Comparison of ENCODE assay signal across 8 cellular contexts in genomic region chr3:125310623-125311076, GRCh38.
A peak's percentile ranks its signal among the peaks of the same experiment; 100 is the strongest.
DNase-seq lines count a peak whose midpoint lies in the region; ATAC-seq and TF ChIP-seq lines count a peak whose summit lies in the region.

No MANE protein-coding gene starts in this region.

- H3K27me3 Mint-ChIP-seq in nephron progenitor cell (ENCODE audit: low read depth, poor library complexity): no peaks in the 10 kb centered on the region

- WGBS in esophagus muscularis mucosa: 65% methylated on average over 5 of the region's 5 CpGs

- no peaks in the 10 kb centered on the region for H3K4me1 Mint-ChIP-seq in nephron progenitor cell

- peak; percentile 47 for DNase-seq in activated CD4-positive, CD25-positive, alpha-beta regulatory T cell treated with anti-CD3 and anti-CD28 coated beads, Interleukin-2, amount 50 U/mL, for 72 hours
- DNase-seq in esophagus muscularis mucosa (ENCODE audit: extremely low spot score): no peak
- DNase-seq in stimulated activated CD8-positive, alpha-beta memory T cell treated with anti-CD3 and anti-CD28 coated beads, Interleukin-12 subunit alpha, Interleukin-12 subunit beta, amount 100 ng/mL, for 24 hours (ENCODE audit: extremely low read depth): peak; percentile 11
- DNase-seq in retina: no peak
- DNase-seq in DMS153 (lab: John Stamatoyannopoulos, UW): no peak
- no peak for DNase-seq in nephron progenitor cell

- no peak overlapping the region for H3K27ac ChIP-seq in esophagus muscularis mucosa (replicated peaks in 1 of 4)

- H3K4me3 Mint-ChIP-seq in nephron progenitor cell: no peak overlapping the region

- TF ChIP-seq EP300 in esophagus muscularis mucosa (IDR thresholded peaks at IDR 0.05): no peak

- no peak for TF ChIP-seq POLR2A in esophagus muscularis mucosa (IDR thresholded peaks at IDR 0.05; ENCODE audit: low read depth)

- intact Hi-C loops in esophagus muscularis mucosa (cut with DNase I): no loop called here

- no peaks in the 10 kb centered on the region for H3K27me3 ChIP-seq in esophagus muscularis mucosa

- no peak overlapping the region for H3K27ac Mint-ChIP-seq in nephron progenitor cell

- ATAC-seq in GM21723 (IDR thresholded peaks at IDR 0.05; ENCODE audit: unreplicated experiment): peak; percentile 54
- ATAC-seq in HG03469 (IDR thresholded peaks at IDR 0.05; ENCODE audit: unreplicated experiment): no peak

- TF ChIP-seq CTCF in esophagus muscularis mucosa (IDR thresholded peaks at IDR 0.05) (no peak), nephron progenitor cell (IDR thresholded peaks at IDR 0.05) (no peak)

- H3K36me3 ChIP-seq in esophagus muscularis mucosa: peaks cover 0 to 20% (median 9%) of the 10 kb centered on the region in 4 donors

- H3K9me3 Mint-ChIP-seq in nephron progenitor cell: peaks cover 35% of the 10 kb centered on the region

- peak overlapping the region in 3 of 4 donors; percentile 9 to 30 (median 18) for H3K4me3 ChIP-seq in esophagus muscularis mucosa

- H3K36me3 Mint-ChIP-seq in nephron progenitor cell (ENCODE audit: low read depth): peaks cover 84% of the 10 kb centered on the region

- H3K4me1 ChIP-seq in esophagus muscularis mucosa: peaks cover 0 to 3% (median 0%) of the 10 kb centered on the region in 4 donors

- no peaks in the 10 kb centered on the region for H3K9me3 ChIP-seq in esophagus muscularis mucosa

Comparison
In these comparisons a context has a peak if more than half of its experiments do, and no peak if none do; other contexts are left out.
1. DNase-seq: peak in activated CD4-positive, CD25-positive, alpha-beta regulatory T cell treated with anti-CD3 and anti-CD28 coated beads, Interleukin-2, amount 50 U/mL, for 72 hours (single experiment) and stimulated activated CD8-positive, alpha-beta memory T cell treated with anti-CD3 and anti-CD28 coated beads, Interleukin-12 subunit alpha, Interleukin-12 subunit beta, amount 100 ng/mL, for 24 hours (single experiment); none in esophagus muscularis mucosa (single experiment), retina (single experiment), DMS153 (single experiment) and nephron progenitor cell (single experiment).